ENCODE assay signal across 8 cellular contexts in genomic region chr17:16352303-16352837, GRCh38. TPM values are rescaled to one million over a fixed set of nuclear protein-coding genes. Genes with fewer than 3 reads are reported as not detected.
DNase-seq lines count a peak whose midpoint lies in the region; ATAC-seq and TF ChIP-seq lines count a peak whose summit lies in the region.

No MANE protein-coding gene starts in this region.

- no peak for TF ChIP-seq EP300 in Ishikawa (IDR thresholded peaks at IDR 0.05; ENCODE audit: borderline replicate concordance)

- peak overlapping the region; percentile 49 to 76 for H3K27ac Mint-ChIP-seq in T-cell

- peak overlapping the region; percentile 89 to 91 (median 89) for H3K4me3 Mint-ChIP-seq in T-cell

- peaks cover 15 to 22% (median 19%) of the 10 kb centered on the region in 3 donors for H3K4me1 Mint-ChIP-seq in T-cell

- DNase-seq in DMS53 (lab: John Stamatoyannopoulos, UW): peak; percentile 70
- DNase-seq in T-cell: peak in 20 of 34 experiments; percentile 3 to 34 (median 12)
- DNase-seq in body of pancreas: peak; percentile 38 to 54 (median 44)
- peak; percentile 66 for DNase-seq in iPS-NIHi11 (ENCODE audit: low spot score)
- no peak for DNase-seq in NK-92 (lab: John Stamatoyannopoulos, UW; ENCODE audit: unreplicated experiment)

- no peaks in the 10 kb centered on the region for H3K27me3 ChIP-seq in body of pancreas

- no peaks in the 10 kb centered on the region for H3K9me3 Mint-ChIP-seq in T-cell

- intact Hi-C loops in body of pancreas (cut with DNase I): no loop called here

- no peak for TF ChIP-seq POLR2A in body of pancreas (IDR thresholded peaks at IDR 0.05)

- 0 to 1% methylated on average over 12 to 37 of the region's 37 CpGs for WGBS in body of pancreas, 2 donors

- TF ChIP-seq RAD21 in Ishikawa (IDR thresholded peaks at IDR 0.05; ENCODE audit: low read depth): no peak

- peaks cover 13% of the 10 kb centered on the region for H3K4me1 ChIP-seq in body of pancreas

- ATAC-seq in T-cell (replicated peaks in 1 of 4) (no peak), body of pancreas (peak; percentile 54), HG03565 (IDR thresholded peaks at IDR 0.05; ENCODE audit: unreplicated experiment) (no peak)

- H3K9me3 ChIP-seq in body of pancreas: no peaks in the 10 kb centered on the region

- H3K36me3 Mint-ChIP-seq in T-cell: no peaks in the 10 kb centered on the region

- peaks cover 0 to 3% of the 10 kb centered on the region in 2 donors for H3K36me3 ChIP-seq in body of pancreas (replicated peaks in 1 of 2; ENCODE audit: insufficient read depth in 1 of 2, low read depth in 2 of 2)

- H3K27ac ChIP-seq in body of pancreas: peak overlapping the region in 1 of 4 donors; percentile 81
- peak overlapping the region in 1 of 21 experiments; percentile 3 for H3K27ac ChIP-seq in skin epidermis

- no peak for TF ChIP-seq CTCF in body of pancreas (IDR thresholded peaks at IDR 0.05)

- POLR2A ChIA-PET in T-cell (lab: Charles Lee): no interaction called here

- H3K4me3 ChIP-seq in body of pancreas: peak overlapping the region; percentile 26 to 63
- H3K4me3 ChIP-seq in skin epidermis: peak overlapping the region; percentile 40 to 65 (median 52)

- CTCF ChIA-PET in T-cell (lab: Charles Lee): interaction anchor here in 1 of 2 donors (0.8 to 2.5 kb wide), 5 partner anchors 12 to 169 kb away, joined by 3 to 17 read pairs (median 4); partner anchors contain the start of genes NCOR1 and UBB

- H3K27me3 Mint-ChIP-seq in T-cell: no peaks in the 10 kb centered on the region

TF ChIP-seq in Ishikawa, 13 proteins besides CTCF, POLR2A, EP300 and RAD21:
- no peak for TF ChIP-seq FOXM1 (IDR thresholded peaks at IDR 0.05; ENCODE audit: borderline replicate concordance, low read depth)
- no peak for TF ChIP-seq TCF12 (IDR thresholded peaks at IDR 0.05; ENCODE audit: low read depth)
- peak; percentile 76; the same call in 1 of the 2 replicates for TF ChIP-seq ZBTB7A (IDR thresholded peaks at IDR 0.05; ENCODE audit: low read depth)

RNA-seq across cellular contexts. Expression of gene CENPV, which starts 0.9 kb away (rescaled TPM):
- total RNA-seq in T-cell (10 to 100 TPM; 12.7 to 20.0 (median 17.8) TPM), body of pancreas (10 to 100 TPM; 13.7 to 77.8 TPM)

RNA-seq across cellular contexts. Expression of gene UBB, which starts 28.5 kb away (rescaled TPM):
- total RNA-seq in T-cell: 100 to 1,000 TPM; 669 to 892 (median 718) TPM
- total RNA-seq in body of pancreas: 100 to 1,000 TPM; 450 to 486 TPM
